Comparison of ENCODE assay signal across 28 cellular contexts in genomic region chr6:72784071-72784470, GRCh38.
DNase-seq lines count a peak whose midpoint lies in the region; ATAC-seq and TF ChIP-seq lines count a peak whose summit lies in the region.
"Had no signal": no experiment of that assay in that cellular context is flagged by ENCODE, and none has a peak within 500 bp of the region (broad histone marks: within the 10 kb centered on the region; RNA-seq: fewer than 3 reads in every experiment).

No MANE protein-coding gene starts in this region.

- H3K4me3 ChIP-seq in ascending aorta: no peak overlapping the region
- peak overlapping the region; percentile 32 for H3K4me3 ChIP-seq in fibroblast of the aortic adventitia (ENCODE audit: low read depth, low read length)
- no peak overlapping the region for H3K4me3 ChIP-seq in aorta (ENCODE audit: low read length in 2 of 2)
- no peak overlapping the region for H3K4me3 ChIP-seq in PC-3 (ENCODE audit: low read length)
- H3K4me3 ChIP-seq: BLaER1 treated with 17β-estradiol and CSF1 and Interleukin-3, amounts not matched to agents 10 nM and 100 nM; lung; ovary; PC-9; SJSA1; transverse colon had no signal

- no peak for DNase-seq in activated naive CD8-positive, alpha-beta T cell treated with anti-CD3 and anti-CD28 coated beads, Interleukin-2, amount 50 U/mL, for 24 hours
- DNase-seq in activated naive CD8-positive, alpha-beta T cell treated with anti-CD3 and anti-CD28 coated beads for 36 hours: no peak
- DNase-seq in ascending aorta (ENCODE audit: low spot score in 2 of 2): no peak
- peak; percentile 73 for DNase-seq in fibroblast of the aortic adventitia (ENCODE audit: low read depth)
- DNase-seq in aorta: no peak
- no peak for DNase-seq in PC-3
- DNase-seq in cerebellum (ENCODE audit: low spot score): no peak
- DNase-seq in left lobe of liver (ENCODE audit: low spot score): no peak
- DNase-seq: activated CD4-positive, alpha-beta memory T cell treated with anti-CD3 and anti-CD28 coated beads, Interleukin-2, amount 10 ng/mL, durations not matched to agents 7 days and 5 days; activated CD4-positive, CD25-positive, alpha-beta regulatory T cell; activated naive CD4-positive, alpha-beta T cell treated with Interleukin-2 at 50 U/mL for 16 hours; activated T-cell treated with anti-CD3 and anti-CD28 coated beads, Interleukin-2, amount 50 U/mL, for 24 hours; erythroblast; glutamatergic neuron; immature natural killer cell; MM.1S; NCI-H146; ovary; PC-9; transverse colon had no signal

- no peak overlapping the region for H2AFZ ChIP-seq in PC-3 (ENCODE audit: low read length)
- H2AFZ ChIP-seq: PC-9 had no signal

- POLR2A ChIA-PET in PC-3 (lab: Charles Lee; ENCODE audit: unreplicated experiment): no interaction called here

- H3K36me3 Mint-ChIP-seq in activated naive CD8-positive, alpha-beta T cell treated with anti-CD3 and anti-CD28 coated beads, Interleukin-2, amount 50 U/mL, for 24 hours (ENCODE audit: low read depth): peaks cover 3% of the 10 kb centered on the region
- peaks cover 9% of the 10 kb centered on the region for H3K36me3 Mint-ChIP-seq in activated naive CD8-positive, alpha-beta T cell treated with anti-CD3 and anti-CD28 coated beads for 36 hours
- H3K36me3 Mint-ChIP-seq: brain had no signal

- H3K4me1 ChIP-seq in ascending aorta (peaks cover 0 to 20% of the 10 kb centered on the region in 2 donors), aorta (ENCODE audit: control insufficient read depth in 1 of 2, insufficient read depth in 2 of 2, low read length in 2 of 2) (peaks cover 9 to 11% of the 10 kb centered on the region in 2 donors), PC-3 (ENCODE audit: insufficient read depth, low read length) (peaks cover 16% of the 10 kb centered on the region)
- H3K4me1 ChIP-seq: transverse colon had no signal

- H3K9ac ChIP-seq in PC-3 (ENCODE audit: low read length): no peak overlapping the region
- H3K9ac ChIP-seq: BLaER1 treated with 17β-estradiol and CSF1 and Interleukin-3, amounts not matched to agents 10 nM and 100 nM had no signal

- no peak overlapping the region for H3K4me2 ChIP-seq in PC-3 (ENCODE audit: low read length)
- H3K4me2 ChIP-seq: BLaER1 treated with 17β-estradiol and CSF1 and Interleukin-3, amounts not matched to agents 10 nM and 100 nM; PC-9 had no signal

- H3K9me3 ChIP-seq in ascending aorta (no peaks in the 10 kb centered on the region), aorta (ENCODE audit: control insufficient read depth, low read length) (no peaks in the 10 kb centered on the region), PC-3 (ENCODE audit: low read length) (no peaks in the 10 kb centered on the region)
- H3K9me3 ChIP-seq: BLaER1 treated with 17β-estradiol and CSF1 and Interleukin-3, amounts not matched to agents 10 nM and 100 nM; ovary; SJSA1; transverse colon had no signal

- no peaks in the 10 kb centered on the region for H3F3A ChIP-seq in PC-3 (ENCODE audit: low read length, unreplicated experiment)

- 16 to 20% methylated on average over 3 of the region's 3 CpGs for WGBS in aorta, 2 donors

- H3K27ac ChIP-seq in ascending aorta: peak overlapping the region; percentile 38 to 43
- peak overlapping the region; percentile 22 to 63 for H3K27ac ChIP-seq in aorta (ENCODE audit: low read depth in 1 of 2, low read length in 2 of 2)
- H3K27ac ChIP-seq in PC-3 (ENCODE audit: low read length): no peak overlapping the region
- H3K27ac ChIP-seq: BLaER1 treated with 17β-estradiol and CSF1 and Interleukin-3, amounts not matched to agents 10 nM and 100 nM; ovary; PC-9; transverse colon had no signal

- peak overlapping the region; percentile 3 for H3K27ac Mint-ChIP-seq in activated naive CD8-positive, alpha-beta T cell treated with anti-CD3 and anti-CD28 coated beads, Interleukin-2, amount 50 U/mL, for 24 hours
- H3K27ac Mint-ChIP-seq in activated naive CD8-positive, alpha-beta T cell treated with anti-CD3 and anti-CD28 coated beads for 36 hours: no peak overlapping the region
- H3K27ac Mint-ChIP-seq: activated CD4-positive, alpha-beta memory T cell treated with anti-CD3 and anti-CD28 coated beads, Interleukin-2, amount 10 ng/mL, durations not matched to agents 7 days and 5 days; activated T-cell treated with anti-CD3 and anti-CD28 coated beads, Interleukin-2, amount 50 U/mL, for 24 hours; IgD-negative memory B cell; immature natural killer cell; stimulated activated naive CD8-positive, alpha-beta T cell treated with anti-CD3 and anti-CD28 coated beads, Interleukin-15, Interleukin-2, amounts not matched to agents 100 ng/mL and 50 ng/mL, for 24 hours; T-helper 2 cell treated with Interferon-gamma antibody and Interleukin-4, amounts not matched to agents 5 μg/mL and 100 μg/mL, for 36 hours had no signal

- H3K4me1 Mint-ChIP-seq in activated naive CD8-positive, alpha-beta T cell treated with anti-CD3 and anti-CD28 coated beads, Interleukin-2, amount 50 U/mL, for 24 hours: peaks cover 4% of the 10 kb centered on the region
- peaks cover 6% of the 10 kb centered on the region for H3K4me1 Mint-ChIP-seq in activated naive CD8-positive, alpha-beta T cell treated with anti-CD3 and anti-CD28 coated beads for 36 hours
- H3K4me1 Mint-ChIP-seq: activated CD4-positive, alpha-beta memory T cell treated with anti-CD3 and anti-CD28 coated beads, Interleukin-2, amount 10 ng/mL, durations not matched to agents 7 days and 5 days; brain; immature natural killer cell had no signal

- no peaks in the 10 kb centered on the region for H4K20me1 ChIP-seq in PC-3 (ENCODE audit: low read length)

- no TSS peak for BruUV-seq in PC-3 (replicated peaks; lab: Mats Ljungman, UMichigan)

- no peak for ATAC-seq in activated naive CD8-positive, alpha-beta T cell treated with anti-CD3 and anti-CD28 coated beads, Interleukin-2, amount 50 U/mL, for 24 hours
- ATAC-seq in aorta (ENCODE audit: low FRiP score) (no peak), PC-3 (no peak), left lobe of liver (no peak)
- ATAC-seq: sciatic nerve had no signal

- H3K9me2 ChIP-seq in PC-3 (replicated peaks; ENCODE audit: low read length): no peaks in the 10 kb centered on the region

- TF ChIP-seq CTCF in ascending aorta (IDR thresholded peaks at IDR 0.05): no peak
- TF ChIP-seq CTCF in fibroblast of the aortic adventitia (IDR thresholded peaks at IDR 0.05; ENCODE audit: insufficient read depth, low read length): no peak
- no peak for TF ChIP-seq CTCF in PC-3 (conservative IDR thresholded peaks at IDR 0.05; ENCODE audit: low read depth, low read length)

- intact Hi-C loops in ascending aorta (cut with DNase I): no loop called here
- intact Hi-C loops in aorta (cut with DNase I): no loop called here
- intact Hi-C loops in PC-3 (cut with micrococcal nuclease): loop anchor here (10.0 kb wide), 1 partner anchor 139 kb away; no protein-coding TSS in a partner anchor

- H3K9me3 Mint-ChIP-seq in activated naive CD8-positive, alpha-beta T cell treated with anti-CD3 and anti-CD28 coated beads, Interleukin-2, amount 50 U/mL, for 24 hours: no peaks in the 10 kb centered on the region
- no peaks in the 10 kb centered on the region for H3K9me3 Mint-ChIP-seq in activated naive CD8-positive, alpha-beta T cell treated with anti-CD3 and anti-CD28 coated beads for 36 hours
- H3K9me3 Mint-ChIP-seq: activated CD4-positive, alpha-beta memory T cell treated with anti-CD3 and anti-CD28 coated beads, Interleukin-2, amount 10 ng/mL, durations not matched to agents 7 days and 5 days; activated T-cell treated with anti-CD3 and anti-CD28 coated beads, Interleukin-2, amount 50 U/mL, for 24 hours; IgD-negative memory B cell; immature natural killer cell; stimulated activated naive CD8-positive, alpha-beta T cell treated with anti-CD3 and anti-CD28 coated beads, Interleukin-15, Interleukin-2, amounts not matched to agents 100 ng/mL and 50 ng/mL, for 24 hours; T-helper 2 cell treated with Interferon-gamma antibody and Interleukin-4, amounts not matched to agents 5 μg/mL and 100 μg/mL, for 36 hours had no signal

- no peaks in the 10 kb centered on the region for H3K27me3 Mint-ChIP-seq in activated naive CD8-positive, alpha-beta T cell treated with anti-CD3 and anti-CD28 coated beads, Interleukin-2, amount 50 U/mL, for 24 hours
- H3K27me3 Mint-ChIP-seq in activated naive CD8-positive, alpha-beta T cell treated with anti-CD3 and anti-CD28 coated beads for 36 hours: no peaks in the 10 kb centered on the region
- H3K27me3 Mint-ChIP-seq: activated CD4-positive, alpha-beta memory T cell treated with anti-CD3 and anti-CD28 coated beads, Interleukin-2, amount 10 ng/mL, durations not matched to agents 7 days and 5 days; activated T-cell treated with anti-CD3 and anti-CD28 coated beads, Interleukin-2, amount 50 U/mL, for 24 hours; brain; IgD-negative memory B cell; stimulated activated naive CD8-positive, alpha-beta T cell treated with anti-CD3 and anti-CD28 coated beads, Interleukin-15, Interleukin-2, amounts not matched to agents 100 ng/mL and 50 ng/mL, for 24 hours had no signal

- H3K36me3 ChIP-seq in ascending aorta: no peaks in the 10 kb centered on the region
- H3K36me3 ChIP-seq in aorta (ENCODE audit: control insufficient read depth in 1 of 2, insufficient read depth in 2 of 2, low read length in 1 of 2): no peaks in the 10 kb centered on the region
- H3K36me3 ChIP-seq in PC-3 (ENCODE audit: low read depth, low read length): no peaks in the 10 kb centered on the region
- H3K36me3 ChIP-seq: ovary, SJSA1, transverse colon had no signal

- no peaks in the 10 kb centered on the region for H3K79me2 ChIP-seq in PC-3 (ENCODE audit: low read length)

- CTCF ChIA-PET in PC-3 (lab: Charles Lee): no interaction called here

- no peak overlapping the region for H3K4me3 Mint-ChIP-seq in activated naive CD8-positive, alpha-beta T cell treated with anti-CD3 and anti-CD28 coated beads, Interleukin-2, amount 50 U/mL, for 24 hours
- H3K4me3 Mint-ChIP-seq in activated naive CD8-positive, alpha-beta T cell treated with anti-CD3 and anti-CD28 coated beads for 36 hours: no peak overlapping the region
- H3K4me3 Mint-ChIP-seq: activated CD4-positive, alpha-beta memory T cell treated with anti-CD3 and anti-CD28 coated beads, Interleukin-2, amount 10 ng/mL, durations not matched to agents 7 days and 5 days; activated T-cell treated with anti-CD3 and anti-CD28 coated beads, Interleukin-2, amount 50 U/mL, for 24 hours; brain; IgD-negative memory B cell; immature natural killer cell; stimulated activated naive CD8-positive, alpha-beta T cell treated with anti-CD3 and anti-CD28 coated beads, Interleukin-15, Interleukin-2, amounts not matched to agents 100 ng/mL and 50 ng/mL, for 24 hours; T-helper 2 cell treated with Interferon-gamma antibody and Interleukin-4, amounts not matched to agents 5 μg/mL and 100 μg/mL, for 36 hours had no signal

- H3K27me3 ChIP-seq in ascending aorta (no peaks in the 10 kb centered on the region), aorta (ENCODE audit: control insufficient read depth in 1 of 2, insufficient read depth in 2 of 2, low read length in 1 of 2) (no peaks in the 10 kb centered on the region), PC-3 (ENCODE audit: low read length) (no peaks in the 10 kb centered on the region)
- H3K27me3 ChIP-seq: BLaER1 treated with 17β-estradiol and CSF1 and Interleukin-3, amounts not matched to agents 10 nM and 100 nM; ovary; SJSA1; transverse colon had no signal
